Comparison of ENCODE assay signal across 8 cellular contexts in genomic region chr4:53377319-53378170, GRCh38. TPM values are rescaled to one million over a fixed set of nuclear protein-coding genes. Genes with fewer than 3 reads are reported as not detected.
DNase-seq lines count a peak whose midpoint lies in the region; ATAC-seq and TF ChIP-seq lines count a peak whose summit lies in the region.

Gene FIP1L1, plus strand, starts transcription at chr4:53377641. Its CDS starts 198 bp downstream, at chr4:53377839.

- H3K9ac ChIP-seq in colonic mucosa (ENCODE audit: low read depth in 2 of 2, low read length in 2 of 2), result peak within 1 kb of the TSS; percentile 85 to 96

- no peaks in the 10 kb centered on the region for H3K9me3 ChIP-seq in colonic mucosa

- H3K36me3 ChIP-seq in colonic mucosa, result no peaks in the 10 kb centered on the region

- H3K27ac ChIP-seq in colonic mucosa, result peak within 1 kb of the TSS; percentile 86

- peaks cover 9% of the 10 kb centered on the region for H3K4me1 ChIP-seq in colonic mucosa

- intact Hi-C loops in colonic mucosa (cut with DNase I), result no loop called here

- no peaks in the 10 kb centered on the region for H3K27me3 ChIP-seq in colonic mucosa

- TF ChIP-seq POLR2A in GM19193 (IDR thresholded peaks at IDR 0.05; ENCODE audit: extremely low read depth, insufficient read depth, insufficient read length), result peak; percentile 91

- DNase-seq in Ammon's horn (ENCODE audit: low spot score) (peak; percentile 91), NCI-H510A treated with DMSO at 0.1 percent for 48 hours (lab: John Stamatoyannopoulos, UW) (peak; percentile 95), colonic mucosa (peak; percentile 97), kidney tubule cell (ENCODE audit: low spot score) (peak; percentile 95)
- DNase-seq in activated CD4-positive, alpha-beta T cell treated with anti-CD3 and anti-CD28 coated beads for 48 hours, result peak; percentile 97
- peak; percentile 88 to 95 (median 92) for DNase-seq in stimulated activated CD4-positive, alpha-beta T cell treated with anti-CD3 and anti-CD28 coated beads, Interleukin-1b, Interleukin-23, amount 100 ng/mL, for 24 hours (ENCODE audit: low read depth in 4 of 4, low spot score in 1 of 4)

- TF ChIP-seq CTCF in colonic mucosa (IDR thresholded peaks at IDR 0.05), result no peak

- ATAC-seq in HG03439 (IDR thresholded peaks at IDR 0.05; ENCODE audit: unreplicated experiment), result peak; percentile 92

- peak within 1 kb of the TSS; percentile 86 for H3K4me3 ChIP-seq in colonic mucosa

RNA-seq across cellular contexts. Expression of gene FIP1L1, which starts in this region (rescaled TPM):
- 10 to 100 TPM; 38.8 to 46.6 TPM for total RNA-seq in colonic mucosa

Comparison
In these comparisons a context has a peak if more than half of its experiments do, and no peak if none do; other contexts are left out.
1. Peak in every context shown above with its lines: DNase-seq, ATAC-seq, H3K4me3 ChIP-seq and H3K27ac ChIP-seq.